Comparison of ENCODE assay signal across 2 cellular contexts in genomic region chr2:47099712-47100111, GRCh38. TPM values are rescaled to one million over a fixed set of nuclear protein-coding genes. Genes with fewer than 3 reads are reported as not detected.
"Had no signal": no experiment of that assay in that cellular context is flagged by ENCODE, and none has a peak within 500 bp of the region (broad histone marks: within the 10 kb centered on the region; RNA-seq: fewer than 3 reads in every experiment).

No MANE protein-coding gene starts in this region.

RNA-seq across cellular contexts. Expression of gene STPG4, which starts 55.4 kb away (rescaled TPM):
- total RNA-seq: MCF 10A, NCI-H460 had no signal
